In the genomic region with DNA sequence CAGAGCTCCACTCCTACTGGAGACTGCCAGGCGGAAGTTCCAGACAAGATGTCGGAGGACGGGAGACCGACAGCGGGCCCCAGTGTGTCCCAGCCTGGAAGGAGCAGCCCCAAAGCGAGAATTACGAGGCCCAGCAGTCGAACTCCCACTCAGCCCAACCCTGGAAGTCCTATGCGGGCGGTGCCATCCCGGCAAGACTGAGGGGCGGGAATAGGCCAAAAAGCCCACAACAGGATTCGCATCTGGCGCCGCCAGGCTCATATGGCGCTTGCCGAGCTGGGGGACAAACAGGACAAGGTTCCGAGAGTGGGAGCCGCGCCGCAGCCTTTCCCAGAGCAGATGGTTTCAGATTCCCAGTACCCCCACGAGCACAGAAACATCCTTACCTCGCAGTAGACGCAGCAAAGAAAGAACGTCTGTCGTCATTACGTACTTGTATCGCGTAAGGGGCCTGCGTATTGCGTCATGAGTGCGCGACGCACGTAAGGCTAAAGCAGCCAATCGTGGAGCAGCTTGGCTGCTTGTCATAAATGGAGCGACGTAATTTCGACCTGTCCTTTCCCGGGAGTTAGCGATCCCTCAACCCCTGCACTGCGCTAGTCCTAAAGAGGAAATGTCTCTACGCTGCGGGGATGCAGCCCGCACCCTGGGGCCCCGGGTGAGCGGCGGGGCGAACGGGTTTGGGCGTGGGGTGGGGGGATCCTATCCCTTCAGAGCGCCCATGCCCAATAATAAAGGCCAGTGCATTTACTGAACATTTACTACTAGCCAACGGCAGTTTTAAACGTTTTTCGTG, we compare ENCODE assay signal across 8 cellular contexts. TPM values are rescaled to one million over a fixed set of nuclear protein-coding genes. Genes with fewer than 3 reads are reported as not detected.
A peak's percentile ranks its signal among the peaks of the same experiment; 100 is the strongest.
DNase-seq lines count a peak whose midpoint lies in the region; ATAC-seq and TF ChIP-seq lines count a peak whose summit lies in the region.

A gene (plus strand): TSS at position 552 of the 796 bp plus-strand sequence. CDS start 62 bp downstream, at position 614.
A gene (minus strand): TSS at position 418 of the 796 bp plus-strand sequence. CDS start 483 bp downstream, outside the sequence.

- H3K4me3 ChIP-seq in ACC112 (ENCODE audit: low read depth, low read length) (peak within 1 kb of the TSS; percentile 93), breast epithelium (peak within 1 kb of the TSS; percentile 74 to 92 (median 77)), iPS-18a (ENCODE audit: low read length) (peak within 1 kb of the TSS; percentile 90), skeletal muscle satellite cell (ENCODE audit: low read length) (peak within 1 kb of the TSS; percentile 94)

- H3K4me1 ChIP-seq in ACC112 (ENCODE audit: control insufficient read depth, insufficient read depth, low read length, unreplicated experiment) = peaks cover 25% of the 10 kb centered on the region
- H3K4me1 ChIP-seq in breast epithelium = peaks cover 0 to 9% of the 10 kb centered on the region in 2 donors
- peaks cover 10% of the 10 kb centered on the region for H3K4me1 ChIP-seq in iPS-18a (ENCODE audit: control insufficient read depth, low read depth, low read length)
- peaks cover 11% of the 10 kb centered on the region for H3K4me1 ChIP-seq in skeletal muscle satellite cell (ENCODE audit: control insufficient read depth, insufficient read depth, low read length)

- intact Hi-C loops in breast epithelium (cut with DNase I; ENCODE audit: low total_unique reads) = no loop called here

- peak within 1 kb of the TSS; percentile 91 for H3K4me2 ChIP-seq in skeletal muscle satellite cell (ENCODE audit: low read length)

- H2AFZ ChIP-seq in ACC112 (ENCODE audit: low read length, unreplicated experiment) = peak within 1 kb of the TSS; percentile 84

- TF ChIP-seq CTCF in VCaP (conservative IDR thresholded peaks at IDR 0.05) (no peak), breast epithelium (IDR thresholded peaks at IDR 0.05) (no peak)

- no peaks in the 10 kb centered on the region for H3K27me3 ChIP-seq in ACC112 (ENCODE audit: insufficient read depth, low read length)
- no peaks in the 10 kb centered on the region for H3K27me3 ChIP-seq in breast epithelium
- H3K27me3 ChIP-seq in iPS-18a (ENCODE audit: control insufficient read depth, insufficient read depth, low read length) = no peaks in the 10 kb centered on the region
- H3K27me3 ChIP-seq in skeletal muscle satellite cell (ENCODE audit: control insufficient read depth, insufficient read depth, low read length) = no peaks in the 10 kb centered on the region

- peak within 1 kb of the TSS; percentile 86 for H3K27ac ChIP-seq in ACC112 (ENCODE audit: low read depth, low read length)
- peak within 1 kb of the TSS; percentile 93 for H3K27ac ChIP-seq in VCaP
- H3K27ac ChIP-seq in breast epithelium = peak within 1 kb of the TSS; percentile 99
- H3K27ac ChIP-seq in iPS-18a (ENCODE audit: low read length) = peak within 1 kb of the TSS; percentile 95

- H3K79me2 ChIP-seq in ACC112 (ENCODE audit: control insufficient read depth, insufficient read depth, low read length, unreplicated experiment) = peaks cover 55% of the 10 kb centered on the region

- H3K9me3 ChIP-seq in breast epithelium = no peaks in the 10 kb centered on the region
- H3K9me3 ChIP-seq in iPS-18a (ENCODE audit: control insufficient read depth, low read depth, low read length) = no peaks in the 10 kb centered on the region
- H3K9me3 ChIP-seq in skeletal muscle satellite cell (replicated peaks; ENCODE audit: low read length) = no peaks in the 10 kb centered on the region

- TF ChIP-seq POLR2A in breast epithelium (IDR thresholded peaks at IDR 0.05) = peak; percentile 87

- peak within 1 kb of the TSS; percentile 98 for H3K9ac ChIP-seq in iPS-18a (ENCODE audit: low read length)
- peak within 1 kb of the TSS; percentile 98 for H3K9ac ChIP-seq in skeletal muscle satellite cell (ENCODE audit: low read depth, low read length)

- H3K36me3 ChIP-seq in ACC112 (ENCODE audit: insufficient read depth, low read length) = peaks cover 48% of the 10 kb centered on the region
- no peaks in the 10 kb centered on the region for H3K36me3 ChIP-seq in breast epithelium
- H3K36me3 ChIP-seq in iPS-18a (ENCODE audit: control insufficient read depth, low read depth, low read length) = peaks cover 56% of the 10 kb centered on the region
- peaks cover 45% of the 10 kb centered on the region for H3K36me3 ChIP-seq in skeletal muscle satellite cell (ENCODE audit: insufficient read depth, low read length)

- peak; percentile 88 for DNase-seq in NCI-H2196 treated with DMSO at 0.1 percent for 48 hours (lab: John Stamatoyannopoulos, UW; ENCODE audit: unreplicated experiment)
- DNase-seq in breast epithelium (ENCODE audit: low spot score in 2 of 2) = peak; percentile 96 to 97

- peak; percentile 85 for ATAC-seq in GM18870 (IDR thresholded peaks at IDR 0.05; ENCODE audit: unreplicated experiment)
- ATAC-seq in HG03135 (IDR thresholded peaks at IDR 0.05; ENCODE audit: unreplicated experiment) = peak; percentile 68

RNA-seq across cellular contexts. Expression of the first gene that starts in this region (rescaled TPM):
- total RNA-seq in breast epithelium = 10 to 100 TPM; 10.6 to 17.9 (median 13.1) TPM
- 9.0 and 10.6 TPM in 2 replicates for total RNA-seq in skeletal muscle satellite cell (2012; rRNA removed)

RNA-seq across cellular contexts. Expression of the second gene that starts in this region (rescaled TPM):
- total RNA-seq in breast epithelium = 1,000 to 10,000 TPM; 3,854 to 5,890 (median 5,583) TPM
- total RNA-seq in skeletal muscle satellite cell (2012; rRNA removed) = 3,160 and 4,633 TPM in 2 replicates

Comparison
In these comparisons a context has a peak if more than half of its experiments do, and no peak if none do; other contexts are left out.
1. Peak in every context shown above with its lines: DNase-seq, ATAC-seq, H3K4me3 ChIP-seq and H3K27ac ChIP-seq.